In the genomic region with DNA sequence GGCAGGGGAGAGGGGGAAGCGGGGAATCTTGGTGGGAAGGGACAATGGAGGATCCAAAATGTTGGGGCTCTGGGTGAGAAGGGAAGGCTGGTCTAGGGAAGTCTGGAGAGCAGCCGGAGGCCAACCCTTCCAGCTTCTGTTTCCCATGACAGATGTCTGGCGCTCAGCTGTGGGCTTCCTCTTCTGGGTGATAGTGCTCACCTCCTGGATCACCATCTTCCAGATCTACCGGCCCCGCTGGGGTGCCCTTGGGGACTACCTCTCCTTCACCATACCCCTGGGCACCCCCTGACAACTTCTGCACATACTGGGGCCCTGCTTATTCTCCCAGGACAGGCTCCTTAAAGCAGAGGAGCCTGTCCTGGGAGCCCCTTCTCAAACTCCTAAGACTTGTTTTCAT, we compare ENCODE assay signal across 9 cellular contexts. TPM values are rescaled to one million over a fixed set of nuclear protein-coding genes. Genes with fewer than 3 reads are reported as not detected.
A peak's percentile ranks its signal among the peaks of the same experiment; 100 is the strongest.
DNase-seq lines count a peak whose midpoint lies in the region; ATAC-seq and TF ChIP-seq lines count a peak whose summit lies in the region.
"Had no signal": no experiment of that assay in that cellular context is flagged by ENCODE, and none has a peak within 500 bp of the region (broad histone marks: within the 10 kb centered on the region; RNA-seq: fewer than 3 reads in every experiment).

No MANE protein-coding gene starts in this region.

- BruUV-seq in A673 (replicated peaks; lab: Mats Ljungman, UMichigan) = no TSS peak

- no peak overlapping the region for H3K4ac ChIP-seq in mesendoderm (ENCODE audit: low read depth, low read length)

- H3K56ac ChIP-seq in mesendoderm (ENCODE audit: low read length) = peak overlapping the region; percentile 75

- H2BK120ac ChIP-seq in mesendoderm (ENCODE audit: low read depth, low read length) = no peak overlapping the region

- H3K79me1 ChIP-seq in mesendoderm (ENCODE audit: low read length) = no peaks in the 10 kb centered on the region

- no peaks in the 10 kb centered on the region for H3K27me3 ChIP-seq in A673 (replicated peaks; ENCODE audit: insufficient read depth, low read depth, low read length, poor library complexity)
- H3K27me3 ChIP-seq in HAP-1 (ENCODE audit: low read depth) = no peaks in the 10 kb centered on the region
- no peaks in the 10 kb centered on the region for H3K27me3 ChIP-seq in adipocyte (replicated peaks; ENCODE audit: control insufficient read depth, insufficient read depth, low read length)
- H3K27me3 ChIP-seq in mesendoderm (ENCODE audit: insufficient read depth, low read length, poor library complexity) = no peaks in the 10 kb centered on the region

- no peak overlapping the region for H3K4me2 ChIP-seq in mesendoderm (ENCODE audit: low read length)

- no CpG with 5 or more reads among the region's 5 CpGs for WGBS in mesendoderm (ENCODE audit: extremely low coverage, insufficient coverage, low lambda C conversion rate)

- H2BK5ac ChIP-seq in mesendoderm (ENCODE audit: low read length) = no peak overlapping the region

- H3K79me2 ChIP-seq in mesendoderm (ENCODE audit: control insufficient read depth, insufficient read depth, low read length) = no peaks in the 10 kb centered on the region

- no peaks in the 10 kb centered on the region for H3K36me3 ChIP-seq in A673 (ENCODE audit: insufficient read depth, low read length, poor library complexity, severe bottlenecking)
- no peaks in the 10 kb centered on the region; the same call in none of the 2 replicates for H3K36me3 ChIP-seq in HAP-1 (replicated peaks)
- H3K36me3 ChIP-seq in adipocyte (ENCODE audit: control insufficient read depth, insufficient read depth, low read length, severe bottlenecking) = peaks cover 3% of the 10 kb centered on the region
- H3K36me3 ChIP-seq in mesendoderm (ENCODE audit: control insufficient read depth, insufficient read depth, low read length) = no peaks in the 10 kb centered on the region

- DNase-seq in A673 (ENCODE audit: low spot score) (no peak), HAP-1 (ENCODE audit: low spot score in 2 of 2) (no peak), adipocyte (ENCODE audit: low read depth) (no peak), mesendoderm (no peak), NCI-H1436 (lab: John Stamatoyannopoulos, UW) (no peak), HCEC 1CT (no peak), NCI-H226 (no peak)
- DNase-seq: GF-D8 had no signal

- POLR2A ChIA-PET in A673 (lab: Charles Lee; ENCODE audit: low non-redundant PET) = no interaction called here

- H3K18ac ChIP-seq in mesendoderm (ENCODE audit: low read length) = no peak overlapping the region

- H2AK5ac ChIP-seq in mesendoderm (ENCODE audit: low read length) = no peak overlapping the region

- H3K4me3 ChIP-seq in A673 (ENCODE audit: low read depth, low read length, poor library complexity, severe bottlenecking) (peak overlapping the region; percentile 72), HAP-1 (peak overlapping the region; percentile 63), adipocyte (ENCODE audit: low read length) (peak overlapping the region; percentile 100), mesendoderm (ENCODE audit: low read length) (no peak overlapping the region)

- H3K27ac ChIP-seq in A673 (ENCODE audit: low read depth, low read length, poor library complexity, severe bottlenecking) (peak overlapping the region; percentile 99), mesendoderm (ENCODE audit: low read depth, low read length) (no peak overlapping the region)

- no peak overlapping the region for H2BK15ac ChIP-seq in mesendoderm (replicated peaks; ENCODE audit: low read depth)

- H4K8ac ChIP-seq in mesendoderm (ENCODE audit: low read depth, low read length) = no peak overlapping the region

- no peak for TF ChIP-seq CTCF in A673 (conservative IDR thresholded peaks at IDR 0.05; ENCODE audit: low read depth, low read length)

- intact Hi-C loops in A673 (cut with micrococcal nuclease; ENCODE audit: unreplicated experiment) = loop anchor here (10.0 kb wide), 1 partner anchor 188 kb away; a partner anchor contains a TSS

- H3K9me3 ChIP-seq in A673 (ENCODE audit: low read depth, low read length, poor library complexity, severe bottlenecking) (no peaks in the 10 kb centered on the region), HAP-1 (no peaks in the 10 kb centered on the region), adipocyte (ENCODE audit: control insufficient read depth, low read length) (no peaks in the 10 kb centered on the region)

- H3K4me1 ChIP-seq in A673 (ENCODE audit: insufficient read depth, low read length, poor library complexity, severe bottlenecking) (peaks cover 3% of the 10 kb centered on the region), HAP-1 (peaks cover 9% of the 10 kb centered on the region), adipocyte (ENCODE audit: control insufficient read depth, insufficient read depth, low read length) (peaks cover 26% of the 10 kb centered on the region), mesendoderm (ENCODE audit: control insufficient read depth, low read depth, low read length) (no peaks in the 10 kb centered on the region)

- in situ Hi-C loops in HAP-1 (cut with MboI; ENCODE audit: low sequenced_read_pairs) = no loop called here

- H3K23ac ChIP-seq in mesendoderm (ENCODE audit: low read length) = no peak overlapping the region

- ATAC-seq in GM19455 (IDR thresholded peaks at IDR 0.05; ENCODE audit: unreplicated experiment) = no peak

- no peak overlapping the region for H4K5ac ChIP-seq in mesendoderm (ENCODE audit: low read length)

- CTCF ChIA-PET in A673 (lab: Charles Lee) = no interaction called here

- H3K9ac ChIP-seq in adipocyte (ENCODE audit: low read length) = peak overlapping the region; percentile 96
- peak overlapping the region; percentile 90 for H3K9ac ChIP-seq in mesendoderm (ENCODE audit: low read length)

RNA-seq across cellular contexts. Expression of a gene that starts 1.1 kb away (rescaled TPM):
- total RNA-seq in A673 (2021) = 58.8 and 67.7 TPM in 2 replicates
- 90.9 TPM for polyA plus RNA-seq in mesendoderm (2013, experiment 1 of 2)
- polyA plus RNA-seq in mesendoderm (2013, experiment 2 of 2) = 84.3 TPM

RNA-seq across cellular contexts. Expression of a gene that starts 1.3 kb away (rescaled TPM):
- total RNA-seq in A673 (2021) = 20.4 and 21.0 TPM in 2 replicates
- polyA plus RNA-seq in mesendoderm (2013, experiment 1 of 2) = 13.7 TPM
- 14.2 TPM for polyA plus RNA-seq in mesendoderm (2013, experiment 2 of 2)

RNA-seq across cellular contexts. Expression of a gene that starts 1.8 kb away (rescaled TPM):
- 11.3 and 13.2 TPM in 2 replicates for total RNA-seq in A673 (2021)
- 2.7 TPM for polyA plus RNA-seq in mesendoderm (2013, experiment 1 of 2)
- polyA plus RNA-seq in mesendoderm (2013, experiment 2 of 2) = 3.4 TPM

RNA-seq across cellular contexts. Expression of a gene that starts 4.3 kb away (rescaled TPM):
- total RNA-seq in A673 (2021) = 4.9 and 5.8 TPM in 2 replicates
- polyA plus RNA-seq in mesendoderm (2013, experiment 1 of 2) = 6.2 TPM
- 5.7 TPM for polyA plus RNA-seq in mesendoderm (2013, experiment 2 of 2)

RNA-seq across cellular contexts. Expression of a gene that starts 10.3 kb away (rescaled TPM):
- total RNA-seq in A673 (2021) = 0.50 TPM in 1 of 2 replicates, not detected in the other
- 1.3 TPM for polyA plus RNA-seq in mesendoderm (2013, experiment 1 of 2)
- polyA plus RNA-seq in mesendoderm (2013, experiment 2 of 2) = 1.1 TPM
